In the genomic region with DNA sequence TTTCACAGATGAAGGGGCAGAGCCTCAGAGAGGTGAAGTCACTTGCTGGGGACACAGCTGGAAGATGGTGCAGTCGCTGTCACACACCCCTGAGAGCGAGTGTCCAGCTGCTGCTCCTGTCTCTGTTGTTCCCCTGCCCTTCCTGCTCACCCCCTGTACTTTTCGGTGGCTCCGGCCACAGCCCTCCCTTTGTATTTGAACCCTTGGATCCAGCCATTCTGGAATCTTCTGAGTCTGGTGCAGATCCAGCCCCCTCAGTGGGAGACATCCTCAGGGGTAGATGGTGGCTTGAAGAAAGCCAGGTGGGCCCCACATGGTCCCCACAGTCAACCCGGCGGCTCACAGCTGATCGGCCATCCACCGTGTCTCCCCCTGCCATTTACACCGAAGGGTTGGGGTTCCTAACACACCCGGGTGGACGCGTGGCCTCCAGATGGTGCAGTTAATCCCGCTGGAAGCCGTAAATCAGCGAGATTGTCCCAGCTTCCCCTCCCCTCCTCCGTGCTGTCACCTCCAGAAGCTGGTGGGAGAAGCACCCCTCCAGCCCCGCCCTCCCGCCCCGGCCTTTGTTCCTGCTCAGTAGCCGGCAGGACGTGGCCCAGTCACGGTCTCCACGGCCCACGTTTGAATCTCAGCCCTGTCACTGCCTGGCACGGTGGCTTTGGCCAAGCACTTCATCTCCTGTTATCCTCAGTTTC, we compare ENCODE assay signal across 1 cellular context.
TF ChIP-seq lines count a peak whose summit lies in the region.

No MANE protein-coding gene starts in this region.

TF ChIP-seq in HepG2, 621 proteins besides CTCF, POLR2A, EP300 and RAD21 (continued from another document):
- TF ChIP-seq, protein P1, sequence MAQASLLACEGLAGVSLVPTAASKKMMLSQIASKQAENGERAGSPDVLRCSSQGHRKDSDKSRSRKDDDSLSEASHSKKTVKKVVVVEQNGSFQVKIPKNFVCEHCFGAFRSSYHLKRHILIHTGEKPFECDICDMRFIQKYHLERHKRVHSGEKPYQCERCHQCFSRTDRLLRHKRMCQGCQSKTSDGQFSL (CRISPR knock-in tag; IDR thresholded peaks at IDR 0.05), result no peak
- TF ChIP-seq, protein P2, sequence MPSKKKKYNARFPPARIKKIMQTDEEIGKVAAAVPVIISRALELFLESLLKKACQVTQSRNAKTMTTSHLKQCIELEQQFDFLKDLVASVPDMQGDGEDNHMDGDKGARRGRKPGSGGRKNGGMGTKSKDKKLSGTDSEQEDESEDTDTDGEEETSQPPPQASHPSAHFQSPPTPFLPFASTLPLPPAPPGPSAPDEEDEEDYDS (CRISPR knock-in tag; IDR thresholded peaks at IDR 0.05), result no peak
- TF ChIP-seq, protein P3, sequence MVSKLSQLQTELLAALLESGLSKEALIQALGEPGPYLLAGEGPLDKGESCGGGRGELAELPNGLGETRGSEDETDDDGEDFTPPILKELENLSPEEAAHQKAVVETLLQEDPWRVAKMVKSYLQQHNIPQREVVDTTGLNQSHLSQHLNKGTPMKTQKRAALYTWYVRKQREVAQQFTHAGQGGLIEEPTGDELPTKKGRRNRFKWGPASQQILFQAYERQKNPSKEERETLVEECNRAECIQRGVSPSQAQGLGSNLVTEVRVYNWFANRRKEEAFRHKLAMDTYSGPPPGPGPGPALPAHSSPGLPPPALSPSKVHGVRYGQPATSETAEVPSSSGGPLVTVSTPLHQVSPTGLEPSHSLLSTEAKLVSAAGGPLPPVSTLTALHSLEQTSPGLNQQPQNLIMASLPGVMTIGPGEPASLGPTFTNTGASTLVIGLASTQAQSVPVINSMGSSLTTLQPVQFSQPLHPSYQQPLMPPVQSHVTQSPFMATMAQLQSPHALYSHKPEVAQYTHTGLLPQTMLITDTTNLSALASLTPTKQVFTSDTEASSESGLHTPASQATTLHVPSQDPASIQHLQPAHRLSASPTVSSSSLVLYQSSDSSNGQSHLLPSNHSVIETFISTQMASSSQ (IDR thresholded peaks at IDR 0.05; ENCODE audit: low read depth), result no peak
- TF ChIP-seq, protein P3 (CRISPR knock-in tag; IDR thresholded peaks at IDR 0.05; ENCODE audit: borderline replicate concordance), result no peak
- TF ChIP-seq, protein P4, sequence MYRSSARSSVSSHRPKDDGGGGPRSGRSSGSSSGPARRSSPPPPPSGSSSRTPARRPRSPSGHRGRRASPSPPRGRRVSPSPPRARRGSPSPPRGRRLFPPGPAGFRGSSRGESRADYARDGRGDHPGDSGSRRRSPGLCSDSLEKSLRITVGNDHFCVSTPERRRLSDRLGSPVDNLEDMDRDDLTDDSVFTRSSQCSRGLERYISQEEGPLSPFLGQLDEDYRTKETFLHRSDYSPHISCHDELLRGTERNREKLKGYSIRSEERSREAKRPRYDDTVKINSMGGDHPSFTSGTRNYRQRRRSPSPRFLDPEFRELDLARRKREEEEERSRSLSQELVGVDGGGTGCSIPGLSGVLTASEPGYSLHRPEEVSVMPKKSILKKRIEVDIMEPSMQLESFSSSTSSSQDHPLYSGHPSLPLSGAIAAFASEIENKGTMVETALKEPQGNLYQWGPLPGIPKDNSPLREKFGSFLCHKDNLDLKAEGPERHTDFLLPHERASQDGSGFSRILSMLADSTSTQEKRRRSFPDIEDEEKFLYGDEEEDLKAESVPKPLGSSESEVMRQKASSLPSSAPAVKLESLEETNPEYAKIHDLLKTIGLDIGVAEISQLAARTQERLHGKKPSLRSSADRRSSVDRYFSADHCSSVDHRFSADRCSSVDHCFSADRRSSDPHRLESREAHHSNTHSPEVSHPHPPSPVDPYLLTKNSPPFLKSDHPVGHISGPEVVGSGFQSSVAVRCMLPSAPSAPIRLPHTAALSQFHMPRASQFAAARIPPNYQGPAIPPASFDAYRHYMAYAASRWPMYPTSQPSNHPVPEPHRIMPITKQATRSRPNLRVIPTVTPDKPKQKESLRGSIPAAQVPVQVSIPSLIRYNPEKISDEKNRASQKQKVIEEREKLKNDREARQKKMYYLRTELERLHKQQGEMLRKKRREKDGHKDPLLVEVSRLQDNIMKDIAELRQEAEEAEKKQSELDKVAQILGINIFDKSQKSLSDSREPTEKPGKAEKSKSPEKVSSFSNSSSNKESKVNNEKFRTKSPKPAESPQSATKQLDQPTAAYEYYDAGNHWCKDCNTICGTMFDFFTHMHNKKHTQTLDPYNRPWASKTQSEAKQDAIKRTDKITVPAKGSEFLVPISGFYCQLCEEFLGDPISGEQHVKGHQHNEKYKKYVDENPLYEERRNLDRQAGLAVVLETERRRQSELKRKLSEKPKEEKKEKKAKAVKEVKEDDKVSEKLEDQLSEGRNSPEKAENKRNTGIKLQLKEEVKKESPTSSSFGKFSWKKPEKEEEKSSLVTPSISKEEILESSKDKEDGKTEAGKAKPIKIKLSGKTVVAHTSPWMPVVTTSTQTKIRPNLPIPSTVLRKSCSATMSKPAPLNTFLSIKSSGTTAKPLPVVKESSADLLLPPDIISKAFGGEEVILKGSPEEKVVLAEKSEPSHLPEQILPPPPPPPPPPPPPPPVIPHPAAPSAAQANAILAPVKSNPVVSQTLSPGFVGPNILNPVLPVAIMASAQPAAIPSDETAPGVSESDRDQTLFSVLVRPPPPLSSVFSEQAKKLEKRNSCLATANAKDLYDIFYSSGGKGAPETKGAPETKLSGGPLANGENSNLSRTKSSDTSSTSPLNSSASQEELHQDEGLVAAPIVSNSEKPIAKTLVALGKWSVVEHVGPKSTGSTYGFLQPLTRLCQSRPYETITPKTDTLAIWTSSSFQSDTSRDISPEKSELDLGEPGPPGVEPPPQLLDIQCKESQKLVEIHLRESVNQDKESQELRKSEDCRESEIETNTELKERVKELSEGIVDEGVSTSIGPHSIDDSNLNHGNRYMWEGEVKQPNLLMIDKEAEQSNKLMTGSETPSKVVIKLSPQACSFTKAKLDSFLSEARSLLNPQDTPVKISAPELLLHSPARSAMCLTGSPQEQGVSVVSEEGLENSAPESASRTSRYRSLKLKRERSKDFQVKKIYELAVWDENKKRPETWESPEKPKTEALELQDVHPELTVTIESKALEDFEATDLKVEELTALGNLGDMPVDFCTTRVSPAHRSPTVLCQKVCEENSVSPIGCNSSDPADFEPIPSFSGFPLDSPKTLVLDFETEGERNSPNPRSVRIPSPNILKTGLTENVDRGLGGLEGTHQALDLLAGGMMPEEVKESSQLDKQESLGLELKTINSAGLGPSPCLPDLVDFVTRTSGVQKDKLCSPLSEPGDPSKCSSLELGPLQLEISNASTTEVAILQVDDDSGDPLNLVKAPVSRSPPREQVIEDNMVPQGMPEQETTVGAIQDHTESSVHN (CRISPR knock-in tag; IDR thresholded peaks at IDR 0.05), result no peak
- no peak for TF ChIP-seq ZNF607 (CRISPR knock-in tag; IDR thresholded peaks at IDR 0.05; ENCODE audit: borderline replicate concordance)
- no peak for TF ChIP-seq NFYB (CRISPR knock-in tag; IDR thresholded peaks at IDR 0.05)
- no peak for TF ChIP-seq NAIF1 (CRISPR knock-in tag; IDR thresholded peaks at IDR 0.05; ENCODE audit: borderline replicate concordance)
- TF ChIP-seq, protein P5, sequence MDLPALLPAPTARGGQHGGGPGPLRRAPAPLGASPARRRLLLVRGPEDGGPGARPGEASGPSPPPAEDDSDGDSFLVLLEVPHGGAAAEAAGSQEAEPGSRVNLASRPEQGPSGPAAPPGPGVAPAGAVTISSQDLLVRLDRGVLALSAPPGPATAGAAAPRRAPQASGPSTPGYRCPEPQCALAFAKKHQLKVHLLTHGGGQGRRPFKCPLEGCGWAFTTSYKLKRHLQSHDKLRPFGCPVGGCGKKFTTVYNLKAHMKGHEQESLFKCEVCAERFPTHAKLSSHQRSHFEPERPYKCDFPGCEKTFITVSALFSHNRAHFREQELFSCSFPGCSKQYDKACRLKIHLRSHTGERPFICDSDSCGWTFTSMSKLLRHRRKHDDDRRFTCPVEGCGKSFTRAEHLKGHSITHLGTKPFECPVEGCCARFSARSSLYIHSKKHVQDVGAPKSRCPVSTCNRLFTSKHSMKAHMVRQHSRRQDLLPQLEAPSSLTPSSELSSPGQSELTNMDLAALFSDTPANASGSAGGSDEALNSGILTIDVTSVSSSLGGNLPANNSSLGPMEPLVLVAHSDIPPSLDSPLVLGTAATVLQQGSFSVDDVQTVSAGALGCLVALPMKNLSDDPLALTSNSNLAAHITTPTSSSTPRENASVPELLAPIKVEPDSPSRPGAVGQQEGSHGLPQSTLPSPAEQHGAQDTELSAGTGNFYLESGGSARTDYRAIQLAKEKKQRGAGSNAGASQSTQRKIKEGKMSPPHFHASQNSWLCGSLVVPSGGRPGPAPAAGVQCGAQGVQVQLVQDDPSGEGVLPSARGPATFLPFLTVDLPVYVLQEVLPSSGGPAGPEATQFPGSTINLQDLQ (CRISPR knock-in tag; IDR thresholded peaks at IDR 0.05), result no peak
- no peak for TF ChIP-seq CENPT (CRISPR knock-in tag; IDR thresholded peaks at IDR 0.05; ENCODE audit: low read depth)
